ENCODE assay signal across 29 cellular contexts in the genomic region with DNA sequence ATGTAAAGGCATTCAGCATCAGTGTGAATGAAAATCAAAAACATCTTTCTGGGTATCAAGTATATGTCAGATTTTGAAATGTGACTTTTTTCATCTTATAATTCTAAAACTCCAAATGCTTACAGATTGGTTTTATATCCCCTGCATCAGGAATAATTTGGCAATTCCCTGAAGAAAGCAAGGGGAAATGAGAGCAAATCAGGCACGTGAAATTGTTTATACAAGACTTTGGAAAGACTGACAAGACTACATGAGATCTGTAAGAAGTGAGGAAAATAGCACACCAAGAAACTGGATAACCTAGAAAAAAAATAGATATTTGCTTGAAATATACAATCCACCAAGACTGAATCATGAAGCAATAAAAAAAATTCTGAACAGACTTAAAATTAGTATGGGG. TPM values are rescaled to one million over a fixed set of nuclear protein-coding genes. Genes with fewer than 3 reads are reported as not detected.
"Had no signal": no experiment of that assay in that cellular context is flagged by ENCODE, and none has a peak within 500 bp of the region (broad histone marks: within the 10 kb centered on the region; RNA-seq: fewer than 3 reads in every experiment).

No MANE protein-coding gene starts in this region.

- H3K4me1 ChIP-seq: adrenal gland, colonic mucosa, foreskin keratinocyte, parathyroid adenoma had no signal

- DNase-seq: activated CD4-positive, alpha-beta T cell treated with anti-CD3 and anti-CD28 coated beads for 36 hours; activated CD4-positive, alpha-beta T cell treated with anti-CD3 and anti-CD28 coated beads, Interleukin-2, amount 50 U/mL, for 4 hours; activated CD4-positive, CD25-positive, alpha-beta regulatory T cell; activated effector memory CD4-positive, alpha-beta T cell treated with Interleukin-2 at 50 U/mL for 16 hours; activated naive CD4-positive, alpha-beta T cell treated with Interleukin-2 at 50 U/mL for 16 hours; adrenal gland; aorta; cerebellar nuclear complex; colonic mucosa; effector CD8-positive, alpha-beta T cell; esophagus squamous epithelium; foreskin keratinocyte; islet precursor cell; mammary epithelial cell; naive thymus-derived CD4-positive, alpha-beta T cell; psoas muscle; stimulated activated CD4-positive, alpha-beta T cell treated with anti-CD3 and anti-CD28 coated beads, Interleukin-2, amount 100 ng/mL, for 48 hours; substantia nigra; T-helper 1 cell had no signal

- H3K27me3 Mint-ChIP-seq: activated CD4-positive, alpha-beta T cell treated with anti-CD3 and anti-CD28 coated beads for 36 hours; activated naive CD8-positive, alpha-beta T cell; stimulated activated naive CD8-positive, alpha-beta T cell treated with anti-CD3 and anti-CD28 coated beads, Interleukin-15, Interleukin-2, amounts not matched to agents 100 ng/mL and 50 ng/mL, for 24 hours had no signal

- H3K27ac Mint-ChIP-seq: activated CD4-positive, alpha-beta T cell treated with anti-CD3 and anti-CD28 coated beads for 36 hours; activated naive CD8-positive, alpha-beta T cell; mesothelial cell of epicardium; naive thymus-derived CD4-positive, alpha-beta T cell; stimulated activated effector memory CD8-positive, alpha-beta T cell treated with anti-CD3 and anti-CD28 coated beads, Interleukin-12 subunit alpha, Interleukin-12 subunit beta, amount 100 ng/mL, for 72 hours; stimulated activated naive CD8-positive, alpha-beta T cell treated with anti-CD3 and anti-CD28 coated beads, Interleukin-15, Interleukin-2, amounts not matched to agents 100 ng/mL and 50 ng/mL, for 24 hours; T-helper 2 cell treated with Interferon-gamma antibody and Interleukin-4, amounts not matched to agents 5 μg/mL and 100 μg/mL, for 36 hours; type B pancreatic cell had no signal

- H3K27me3 ChIP-seq: adrenal gland, colonic mucosa had no signal

- H2AFZ ChIP-seq: parathyroid adenoma had no signal

- H3K4me3 ChIP-seq: adrenal gland, cardiac muscle cell, colonic mucosa, esophagus squamous epithelium, psoas muscle had no signal

- H3K9ac ChIP-seq: parathyroid adenoma had no signal

- H3K27ac ChIP-seq: adrenal gland, cardiac muscle cell, colonic mucosa, epithelial cell of prostate, foreskin keratinocyte, parathyroid adenoma, psoas muscle had no signal

- H3K4me3 Mint-ChIP-seq: activated CD4-positive, alpha-beta T cell treated with anti-CD3 and anti-CD28 coated beads for 36 hours; activated naive CD8-positive, alpha-beta T cell; mesothelial cell of epicardium; naive thymus-derived CD4-positive, alpha-beta T cell; stimulated activated effector memory CD8-positive, alpha-beta T cell treated with anti-CD3 and anti-CD28 coated beads, Interleukin-12 subunit alpha, Interleukin-12 subunit beta, amount 100 ng/mL, for 72 hours; stimulated activated naive CD8-positive, alpha-beta T cell treated with anti-CD3 and anti-CD28 coated beads, Interleukin-15, Interleukin-2, amounts not matched to agents 100 ng/mL and 50 ng/mL, for 24 hours; T-helper 2 cell treated with Interferon-gamma antibody and Interleukin-4, amounts not matched to agents 5 μg/mL and 100 μg/mL, for 36 hours; type B pancreatic cell had no signal

- H3K79me2 ChIP-seq: parathyroid adenoma had no signal

- H3K36me3 ChIP-seq: adrenal gland, cardiac muscle cell, colonic mucosa had no signal

- H3K4me1 Mint-ChIP-seq: activated CD4-positive, alpha-beta T cell treated with anti-CD3 and anti-CD28 coated beads for 36 hours; naive thymus-derived CD4-positive, alpha-beta T cell; stimulated activated effector memory CD8-positive, alpha-beta T cell treated with anti-CD3 and anti-CD28 coated beads, Interleukin-12 subunit alpha, Interleukin-12 subunit beta, amount 100 ng/mL, for 72 hours had no signal

- H3K36me3 Mint-ChIP-seq: activated naive CD8-positive, alpha-beta T cell; brain; mesothelial cell of epicardium had no signal

- H3K9me3 ChIP-seq: adrenal gland, colonic mucosa, esophagus squamous epithelium, psoas muscle had no signal

- H3K9me3 Mint-ChIP-seq: brain; mesothelial cell of epicardium; naive thymus-derived CD4-positive, alpha-beta T cell; stimulated activated effector memory CD8-positive, alpha-beta T cell treated with anti-CD3 and anti-CD28 coated beads, Interleukin-12 subunit alpha, Interleukin-12 subunit beta, amount 100 ng/mL, for 72 hours; stimulated activated naive CD8-positive, alpha-beta T cell treated with anti-CD3 and anti-CD28 coated beads, Interleukin-15, Interleukin-2, amounts not matched to agents 100 ng/mL and 50 ng/mL, for 24 hours; T-helper 2 cell treated with Interferon-gamma antibody and Interleukin-4, amounts not matched to agents 5 μg/mL and 100 μg/mL, for 36 hours had no signal

RNA-seq across cellular contexts. Expression of a gene that starts 13.8 kb away (rescaled TPM):
- total RNA-seq: foreskin keratinocyte had no signal
- polyA plus RNA-seq: foreskin keratinocyte had no signal
